13 cellular contexts compared by ENCODE assay signal in the genomic region with DNA sequence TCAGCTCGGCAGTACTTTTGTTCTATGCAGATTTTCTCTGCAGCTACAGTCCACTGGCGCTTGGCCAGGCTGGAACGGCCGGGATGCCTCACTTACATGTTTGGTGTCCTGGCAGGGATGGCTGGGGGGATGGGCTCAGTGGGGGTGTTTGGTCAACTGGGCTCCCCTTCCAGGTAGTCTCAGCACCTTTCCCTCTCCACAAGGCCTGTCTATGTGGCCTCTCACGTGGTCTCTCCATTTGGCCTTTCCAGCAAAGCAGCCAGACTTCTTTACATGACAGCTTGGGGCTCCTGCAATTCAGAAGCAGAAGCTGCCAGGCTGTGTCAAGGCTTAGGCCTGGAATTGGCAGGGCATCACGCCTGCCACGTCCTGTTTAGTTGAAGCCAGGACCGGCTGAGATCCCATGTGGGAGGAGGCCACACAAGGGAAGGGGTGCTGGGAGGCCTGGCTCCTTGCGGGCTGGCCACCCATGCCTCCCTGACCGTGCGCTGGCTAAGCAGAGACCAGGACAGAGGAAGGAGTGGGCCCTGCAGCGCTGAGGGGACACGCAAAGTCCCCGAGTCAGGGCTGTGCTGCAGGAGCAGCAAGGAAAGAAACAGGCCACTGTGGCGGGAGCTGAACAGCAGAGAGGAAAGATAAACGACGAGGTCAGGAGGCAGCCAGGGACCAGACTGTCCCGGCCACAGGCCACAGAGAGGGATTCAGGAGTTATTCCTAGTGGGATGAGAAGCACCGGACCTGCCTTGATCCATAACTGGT. TPM values are rescaled to one million over a fixed set of nuclear protein-coding genes. Genes with fewer than 3 reads are reported as not detected.
DNase-seq lines count a peak whose midpoint lies in the region; ATAC-seq and TF ChIP-seq lines count a peak whose summit lies in the region.
"Had no signal": no experiment of that assay in that cellular context is flagged by ENCODE, and none has a peak within 500 bp of the region (broad histone marks: within the 10 kb centered on the region; RNA-seq: fewer than 3 reads in every experiment).

No MANE protein-coding gene starts in this region.

- no peaks in the 10 kb centered on the region for H3K27me3 ChIP-seq in esophagus squamous epithelium
- H3K27me3 ChIP-seq in stomach, result no peaks in the 10 kb centered on the region

- TF ChIP-seq POLR2A in esophagus squamous epithelium (IDR thresholded peaks at IDR 0.05) (no peak), stomach (IDR thresholded peaks at IDR 0.05) (no peak)

- no peak overlapping the region for H3K4me3 ChIP-seq in esophagus squamous epithelium
- H3K4me3 ChIP-seq in mucosa of descending colon, result no peak overlapping the region
- H3K4me3 ChIP-seq in stomach, result no peak overlapping the region
- H3K4me3 ChIP-seq: GM12878, SK-N-MC had no signal

- H3K9me3 ChIP-seq in esophagus squamous epithelium (no peaks in the 10 kb centered on the region), mucosa of descending colon (no peaks in the 10 kb centered on the region), stomach (no peaks in the 10 kb centered on the region)

- ATAC-seq in mucosa of descending colon, result peak; percentile 9
- ATAC-seq in activated CD4-positive, CD25-positive, alpha-beta regulatory T cell treated with anti-CD3 and anti-CD28 coated beads, Interleukin-2, amount 50 U/mL, for 24 hours, result no peak
- ATAC-seq in stimulated activated naive CD8-positive, alpha-beta T cell treated with anti-CD3 and anti-CD28 coated beads, Interleukin-15, Interleukin-2, amounts not matched to agents 100 U/mL and 50 U/mL, for 24 hours, result no peak
- ATAC-seq: GM12878; stimulated activated naive B cell treated with anti-CD40 and anti-IgM and Interleukin-4, amounts not matched to agents 10 μg/mL and 1 μg/mL and 100 μg/mL, for 72 hours had no signal

- 50 to 67% methylated on average over 9 to 12 of the region's 19 CpGs for WGBS in esophagus squamous epithelium, 2 donors
- 36 to 51% (median 39%) methylated on average over 16 to 19 of the region's 19 CpGs for WGBS in stomach, 5 donors

- intact Hi-C loops in esophagus squamous epithelium (cut with DNase I), result no loop called here
- intact Hi-C loops in mucosa of descending colon (cut with DNase I, micrococcal nuclease), result no loop called here
- intact Hi-C loops in stomach (cut with DNase I; ENCODE audit: low total_unique reads), result loop anchor here (10.0 kb wide), 1 partner anchor 503 kb away; no protein-coding TSS in a partner anchor

- DNase-seq in esophagus squamous epithelium (lab: John Stamatoyannopoulos, UW), result no peak
- DNase-seq in mucosa of descending colon, result no peak
- peak; percentile 64 for DNase-seq in stomach
- DNase-seq in CD1c-positive myeloid dendritic cell (ENCODE audit: extremely low spot score), result no peak
- DNase-seq in stimulated activated naive CD8-positive, alpha-beta T cell treated with anti-CD3 and anti-CD28 coated beads, Interleukin-15, Interleukin-2, amounts not matched to agents 100 U/mL and 50 U/mL, for 24 hours, result no peak
- no peak for DNase-seq in AML-193 (lab: John Stamatoyannopoulos, UW)
- DNase-seq: CD4-positive, alpha-beta T cell; cortex of kidney; stimulated activated naive B cell treated with anti-CD40 and anti-IgM and Interleukin-4, amounts not matched to agents 10 μg/mL and 1 μg/mL and 100 μg/mL, for 72 hours had no signal

- H3K27ac ChIP-seq in VCaP (peak overlapping the region; percentile 85), esophagus squamous epithelium (peak overlapping the region; percentile 7 to 82 (median 67)), stomach (peak overlapping the region; percentile 51 to 71 (median 67))
- H3K27ac ChIP-seq: SK-N-MC had no signal

- H3K36me3 ChIP-seq in esophagus squamous epithelium (no peaks in the 10 kb centered on the region), mucosa of descending colon (ENCODE audit: low read depth) (no peaks in the 10 kb centered on the region), stomach (no peaks in the 10 kb centered on the region)

- TF ChIP-seq CTCF in VCaP (conservative IDR thresholded peaks at IDR 0.05), result no peak
- no peak for TF ChIP-seq CTCF in esophagus squamous epithelium (IDR thresholded peaks at IDR 0.05)
- no peak for TF ChIP-seq CTCF in mucosa of descending colon (IDR thresholded peaks at IDR 0.05)
- TF ChIP-seq CTCF in stomach (IDR thresholded peaks at IDR 0.05), result no peak

- H3K4me1 ChIP-seq in esophagus squamous epithelium (peaks cover 0 to 21% (median 4%) of the 10 kb centered on the region in 3 donors), mucosa of descending colon (ENCODE audit: low read depth) (no peaks in the 10 kb centered on the region), stomach (peaks cover 15 to 37% (median 34%) of the 10 kb centered on the region in 4 donors)

- TF ChIP-seq EP300 in stomach (IDR thresholded peaks at IDR 0.05), result no peak

RNA-seq across cellular contexts. Expression of gene MGME1, which starts 38.9 kb away (rescaled TPM):
- total RNA-seq in esophagus squamous epithelium (10 to 100 TPM; 11.2 to 18.9 (median 12.0) TPM), mucosa of descending colon (10 to 100 TPM; 10.9 to 25.9 (median 22.3) TPM), stomach (10 to 100 TPM in 1 of 5 donors, 1 to 10 TPM in 4; 2.3 to 19.1 (median 6.4) TPM)
- 10 to 100 TPM in 2 of 3 donors, 1 to 10 TPM in 1; 6.7 to 11.0 (median 10.1) TPM for polyA plus RNA-seq in stomach

RNA-seq across cellular contexts. Expression of gene SNX5, which starts 39.1 kb away (rescaled TPM):
- total RNA-seq in esophagus squamous epithelium, result 100 to 1,000 TPM in 2 of 4 donors, 10 to 100 TPM in 2; 43.6 to 137 (median 98.5) TPM
- 100 to 1,000 TPM in 2 of 3 donors, 10 to 100 TPM in 1; 70.3 to 117 (median 105) TPM for total RNA-seq in mucosa of descending colon
- 100 to 1,000 TPM in 4 of 5 donors, 10 to 100 TPM in 1; 47.3 to 202 (median 126) TPM for total RNA-seq in stomach
- 10 to 100 TPM; 71.1 to 81.6 (median 73.8) TPM for polyA plus RNA-seq in stomach

RNA-seq across cellular contexts. Expression of gene OVOL2, which starts 50.0 kb away (rescaled TPM):
- total RNA-seq in esophagus squamous epithelium (10 to 100 TPM in 2 of 4 donors, 1 to 10 TPM in 2; 8.1 to 14.7 (median 9.4) TPM), mucosa of descending colon (10 to 100 TPM; 11.5 to 36.3 (median 15.2) TPM), stomach (10 to 100 TPM; 10.7 to 58.3 (median 27.2) TPM)
- polyA plus RNA-seq in stomach, result 10 to 100 TPM in 1 of 3 donors, 1 to 10 TPM in 2; 5.0 to 16.0 (median 8.5) TPM
- total RNA-seq: CD4-positive, alpha-beta T cell; GM12878 had no signal
- polyA plus RNA-seq: GM12878 had no signal
